1 cellular context compared by ENCODE assay signal in genomic region chr17:41333098-41333497, GRCh38.
TF ChIP-seq lines count a peak whose summit lies in the region.

No MANE protein-coding gene starts in this region.

TF ChIP-seq in HEK293, 187 proteins besides CTCF, POLR2A, EP300 and RAD21:
- TF ChIP-seq ZNF623 (tag by site-specific recombination; IDR thresholded peaks at IDR 0.05) (peak; percentile 52), ZNF610 (tag by site-specific recombination; IDR thresholded peaks at IDR 0.05; ENCODE audit: borderline replicate concordance) (no peak)
